1 cellular context compared by ENCODE assay signal in genomic region chr15:88745075-88745474, GRCh38.
TF ChIP-seq lines count a peak whose summit lies in the region.

No MANE protein-coding gene starts in this region.

TF ChIP-seq in HEK293, 187 proteins besides CTCF, POLR2A, EP300 and RAD21 (continued from another document):
- TF ChIP-seq ZNF518A (tag by site-specific recombination; conservative IDR thresholded peaks at IDR 0.05; ENCODE audit: low read depth) (no peak), ZNF426 (tag by site-specific recombination; IDR thresholded peaks at IDR 0.05) (no peak), ZNF837 (tag by site-specific recombination; IDR thresholded peaks at IDR 0.05) (no peak), ZXDB (tag by site-specific recombination; IDR thresholded peaks at IDR 0.05) (no peak)
TF ChIP-seq in HEK293: peak in this region for 6.
